Comparison of ENCODE assay signal across 8 cellular contexts in genomic region chr1:43348809-43349593, GRCh38. TPM values are rescaled to one million over a fixed set of nuclear protein-coding genes. Genes with fewer than 3 reads are reported as not detected.
DNase-seq lines count a peak whose midpoint lies in the region; ATAC-seq and TF ChIP-seq lines count a peak whose summit lies in the region.

No MANE protein-coding gene starts in this region.

- peak overlapping the region; percentile 96 to 97 for H3K27ac ChIP-seq in prostate gland

- intact Hi-C loops in prostate gland (cut with DNase I): loop anchor here (2.0 kb wide), 1 partner anchor 52 kb away; no protein-coding TSS in a partner anchor

- H3K27me3 ChIP-seq in prostate gland (replicated peaks; ENCODE audit: insufficient read depth): no peaks in the 10 kb centered on the region

- WGBS in prostate gland: 24% methylated on average over 43 of the region's 72 CpGs

- peak; percentile 74 for TF ChIP-seq POLR2A in prostate gland (IDR thresholded peaks at IDR 0.05)

- H3K9me3 ChIP-seq in prostate gland: no peaks in the 10 kb centered on the region

- ATAC-seq in HG02840 (IDR thresholded peaks at IDR 0.05; ENCODE audit: low FRiP score, unreplicated experiment) (no peak), GM21360 (IDR thresholded peaks at IDR 0.05; ENCODE audit: unreplicated experiment) (no peak)

- TF ChIP-seq CTCF in GM10266 (IDR thresholded peaks at IDR 0.05; ENCODE audit: control insufficient read depth, insufficient read depth, low read depth, missing control alignments) (no peak), LNCaP clone FGC (IDR thresholded peaks at IDR 0.05; ENCODE audit: control insufficient read depth, extremely low read depth, insufficient read depth) (no peak), prostate gland (IDR thresholded peaks at IDR 0.05) (peak in 1 of 4 experiments; percentile 11)

- H3K4me3 ChIP-seq in LNCaP clone FGC (ENCODE audit: low read depth, low read length) (peak overlapping the region; percentile 59), prostate gland (peak overlapping the region; percentile 45 to 52)

- H3K4me1 ChIP-seq in prostate gland (replicated peaks): no peaks in the 10 kb centered on the region

- H3K36me3 ChIP-seq in prostate gland: no peaks in the 10 kb centered on the region

- DNase-seq in GM10266 (ENCODE audit: extremely low spot score) (peak; percentile 81), LNCaP clone FGC (ENCODE audit: low read depth) (peak; percentile 85), SK-N-DZ (ENCODE audit: low spot score) (peak; percentile 77), astrocyte of the hippocampus (ENCODE audit: low read depth, low spot score) (peak; percentile 81), hypothalamus (lab: John Stamatoyannopoulos, UW) (peak in 43 of 51 donors; percentile 16 to 80 (median 54)), prostate gland (ENCODE audit: low spot score) (peak; percentile 87)

RNA-seq across cellular contexts. Expression of gene CDC20, which starts 9.8 kb away (rescaled TPM):
- 162 and 165 TPM in 2 replicates for polyA plus RNA-seq in SK-N-DZ (2014; cell fraction: cytosol; rRNA removed)
- 94.2 and 103 TPM in 2 replicates for polyA plus RNA-seq in SK-N-DZ (2014; cell fraction: nucleus; rRNA removed)
- 10 to 100 TPM in 1 of 2 donors, 1 to 10 TPM in 1; 2.2 to 14.9 TPM for total RNA-seq in prostate gland

RNA-seq across cellular contexts. Expression of gene MPL, which starts 11.4 kb away (rescaled TPM):
- polyA plus RNA-seq in SK-N-DZ (2014; cell fraction: cytosol; rRNA removed): not detected in 2 replicates
- not detected in 2 replicates for polyA plus RNA-seq in SK-N-DZ (2014; cell fraction: nucleus; rRNA removed)
- total RNA-seq in prostate gland: not detected

RNA-seq across cellular contexts. Expression of gene ELOVL1, which starts 18.8 kb away (rescaled TPM):
- 24.1 and 28.3 TPM in 2 replicates for polyA plus RNA-seq in SK-N-DZ (2014; cell fraction: cytosol; rRNA removed)
- polyA plus RNA-seq in SK-N-DZ (2014; cell fraction: nucleus; rRNA removed): 41.1 and 43.7 TPM in 2 replicates
- total RNA-seq in prostate gland: 10 to 100 TPM; 48.6 to 62.0 TPM

RNA-seq across cellular contexts. Expression of gene MED8, which starts 40.6 kb away (rescaled TPM):
- polyA plus RNA-seq in SK-N-DZ (2014; cell fraction: cytosol; rRNA removed): 45.9 and 52.7 TPM in 2 replicates
- 36.1 and 38.8 TPM in 2 replicates for polyA plus RNA-seq in SK-N-DZ (2014; cell fraction: nucleus; rRNA removed)
- 10 to 100 TPM; 36.9 to 43.2 TPM for total RNA-seq in prostate gland

RNA-seq across cellular contexts. Expression of gene SZT2, which starts 40.7 kb away (rescaled TPM):
- 5.3 and 6.7 TPM in 2 replicates for polyA plus RNA-seq in SK-N-DZ (2014; cell fraction: cytosol; rRNA removed)
- polyA plus RNA-seq in SK-N-DZ (2014; cell fraction: nucleus; rRNA removed): 18.1 and 31.9 TPM in 2 replicates
- 10 to 100 TPM; 30.3 to 76.9 TPM for total RNA-seq in prostate gland
